In genomic region chr16:21646721-21647561, GRCh38 we compare ENCODE assay signal across 8 cellular contexts. TPM values are rescaled to one million over a fixed set of nuclear protein-coding genes. Genes with fewer than 3 reads are reported as not detected.
A peak's percentile ranks its signal among the peaks of the same experiment; 100 is the strongest.
DNase-seq lines count a peak whose midpoint lies in the region; ATAC-seq lines count a peak whose summit lies in the region.

No MANE protein-coding gene starts in this region.

- H3K9me3 Mint-ChIP-seq in stimulated activated naive B cell treated with anti-CD40 and anti-IgM and Interleukin-4, amounts not matched to agents 10 μg/mL and 1 μg/mL and 100 μg/mL, for 72 hours: no peaks in the 10 kb centered on the region

- peaks cover 3 to 4% of the 10 kb centered on the region in 2 donors for H3K36me3 Mint-ChIP-seq in stimulated activated naive B cell treated with anti-CD40 and anti-IgM and Interleukin-4, amounts not matched to agents 10 μg/mL and 1 μg/mL and 100 μg/mL, for 72 hours

- peak overlapping the region; percentile 95 for H3K27ac Mint-ChIP-seq in stimulated activated naive B cell treated with anti-CD40 and anti-IgM and Interleukin-4, amounts not matched to agents 10 μg/mL and 1 μg/mL and 100 μg/mL, for 72 hours

- peaks cover 36 to 66% of the 10 kb centered on the region in 2 donors for H3K4me1 Mint-ChIP-seq in stimulated activated naive B cell treated with anti-CD40 and anti-IgM and Interleukin-4, amounts not matched to agents 10 μg/mL and 1 μg/mL and 100 μg/mL, for 72 hours

- H3K27me3 Mint-ChIP-seq in stimulated activated naive B cell treated with anti-CD40 and anti-IgM and Interleukin-4, amounts not matched to agents 10 μg/mL and 1 μg/mL and 100 μg/mL, for 72 hours: no peaks in the 10 kb centered on the region

- H3K4me3 Mint-ChIP-seq in stimulated activated naive B cell treated with anti-CD40 and anti-IgM and Interleukin-4, amounts not matched to agents 10 μg/mL and 1 μg/mL and 100 μg/mL, for 72 hours: peak overlapping the region; percentile 62 to 77

- DNase-seq in activated CD4-positive, alpha-beta T cell treated with anti-CD3 and anti-CD28 coated beads for 1 hour: peak; percentile 55
- peak; percentile 84 for DNase-seq in stimulated activated naive B cell treated with anti-CD40 and anti-IgM and Interleukin-4, amounts not matched to agents 10 μg/mL and 1 μg/mL and 100 μg/mL, for 72 hours
- DNase-seq in kidney tubule cell (ENCODE audit: low spot score): no peak
- no peak for DNase-seq in DMS53 treated with DMSO at 0.1 percent for 48 hours (lab: John Stamatoyannopoulos, UW; ENCODE audit: unreplicated experiment)
- DNase-seq in NCI-H524 treated with DMSO at 0.1 percent for 48 hours (lab: John Stamatoyannopoulos, UW): no peak

- peak; percentile 87 for ATAC-seq in GM18867 (IDR thresholded peaks at IDR 0.05; ENCODE audit: unreplicated experiment)
- ATAC-seq in HG02938 (IDR thresholded peaks at IDR 0.05; ENCODE audit: unreplicated experiment): peak; percentile 86
- peak; percentile 73 for ATAC-seq in esophagus mucosa
- peak; percentile 93 to 94 for ATAC-seq in stimulated activated naive B cell treated with anti-CD40 and anti-IgM and Interleukin-4, amounts not matched to agents 10 μg/mL and 1 μg/mL and 100 μg/mL, for 72 hours (replicated peaks)

RNA-seq across cellular contexts. Expression of gene IGSF6, which starts 5.5 kb away (rescaled TPM):
- total RNA-seq in esophagus mucosa: 0.76 TPM

RNA-seq across cellular contexts. Expression of gene OTOA, which starts 16.8 kb away (rescaled TPM):
- 0.04 TPM for total RNA-seq in esophagus mucosa

RNA-seq across cellular contexts. Expression of gene METTL9, which starts 47.6 kb away (rescaled TPM):
- total RNA-seq in esophagus mucosa: 89.2 TPM

Comparison
In these comparisons a context has a peak if more than half of its experiments do, and no peak if none do; other contexts are left out.
1. DNase-seq: peak in activated CD4-positive, alpha-beta T cell treated with anti-CD3 and anti-CD28 coated beads for 1 hour (single experiment) and stimulated activated naive B cell treated with anti-CD40 and anti-IgM and Interleukin-4, amounts not matched to agents 10 μg/mL and 1 μg/mL and 100 μg/mL, for 72 hours (single experiment); none in kidney tubule cell (single experiment), DMS53 treated with DMSO at 0.1 percent for 48 hours (single experiment) and NCI-H524 treated with DMSO at 0.1 percent for 48 hours (single experiment).
2. Peak in every context shown above with its lines, with median percentiles within 50 percentile points of each other: ATAC-seq.